Comparison of ENCODE assay signal across 13 cellular contexts in genomic region chr17:82316651-82317393, GRCh38. TPM values are rescaled to one million over a fixed set of nuclear protein-coding genes. Genes with fewer than 3 reads are reported as not detected.
DNase-seq lines count a peak whose midpoint lies in the region; ATAC-seq and TF ChIP-seq lines count a peak whose summit lies in the region.
"Had no signal": no experiment of that assay in that cellular context is flagged by ENCODE, and none has a peak within 500 bp of the region (broad histone marks: within the 10 kb centered on the region; RNA-seq: fewer than 3 reads in every experiment).

No MANE protein-coding gene starts in this region.

- DNase-seq in stimulated activated naive CD4-positive, alpha-beta T cell (lab: John Stamatoyannopoulos, UW) = peak in 5 of 6 experiments; percentile 32 to 77 (median 56)
- DNase-seq in stimulated activated naive CD4-positive, alpha-beta T cell treated with Interleukin-2 at 50 U/mL for 16 hours (lab: John Stamatoyannopoulos, UW) = no peak
- DNase-seq in activated naive CD4-positive, alpha-beta T cell treated with anti-CD3 and anti-CD28 coated beads for 36 hours = peak; percentile 44
- DNase-seq in naive thymus-derived CD4-positive, alpha-beta T cell = peak in 3 of 9 donors; percentile 39 to 50 (median 48)
- DNase-seq in NCI-H1417 (lab: John Stamatoyannopoulos, UW) (no peak), sigmoid colon (no peak), NCI-H128 (lab: John Stamatoyannopoulos, UW; ENCODE audit: unreplicated experiment) (no peak)
- DNase-seq: NCI-H524 had no signal

- no peak for TF ChIP-seq EP300 in sigmoid colon (IDR thresholded peaks at IDR 0.05)

- no peak for TF ChIP-seq CTCF in sigmoid colon (IDR thresholded peaks at IDR 0.05)

- peak; percentile 19 for ATAC-seq in naive thymus-derived CD4-positive, alpha-beta T cell
- ATAC-seq in GM18870 (IDR thresholded peaks at IDR 0.05; ENCODE audit: unreplicated experiment) = no peak

- no peak overlapping the region for H3K27ac Mint-ChIP-seq in activated naive CD4-positive, alpha-beta T cell treated with anti-CD3 and anti-CD28 coated beads for 36 hours
- peak overlapping the region in 6 of 9 donors; percentile 66 to 97 (median 90) for H3K27ac Mint-ChIP-seq in naive thymus-derived CD4-positive, alpha-beta T cell
- H3K27ac Mint-ChIP-seq: dendritic cell treated with granulocyte-macrophage colony-stimulating factor and Interleukin-4, amounts not matched to agents 40 ng/mL and 50 ng/mL, for 4 days had no signal

- no peaks in the 10 kb centered on the region for H3K27me3 ChIP-seq in naive thymus-derived CD4-positive, alpha-beta T cell (ENCODE audit: control insufficient read depth in 2 of 2, insufficient read depth in 2 of 2, low read length in 2 of 2)
- H3K27me3 ChIP-seq in sigmoid colon = peaks cover 19 to 51% (median 35%) of the 10 kb centered on the region in 3 donors

- TF ChIP-seq POLR2A in sigmoid colon (IDR thresholded peaks at IDR 0.05) = no peak

- H3K36me3 ChIP-seq in naive thymus-derived CD4-positive, alpha-beta T cell (ENCODE audit: control insufficient read depth in 2 of 3, insufficient read depth in 3 of 3, low read length in 3 of 3) = peaks cover 0 to 39% (median 0%) of the 10 kb centered on the region in 3 experiments
- no peaks in the 10 kb centered on the region for H3K36me3 ChIP-seq in sigmoid colon

- WGBS in sigmoid colon, 2 donors = 73 to 78% methylated on average over 29 of the region's 29 CpGs

- H3K4me3 ChIP-seq in naive thymus-derived CD4-positive, alpha-beta T cell (ENCODE audit: low read length) = peak overlapping the region; percentile 91
- no peak overlapping the region for H3K4me3 ChIP-seq in sigmoid colon
- H3K4me3 ChIP-seq: lung had no signal

- H3K4me1 ChIP-seq in naive thymus-derived CD4-positive, alpha-beta T cell (ENCODE audit: control insufficient read depth in 2 of 2, insufficient read depth in 2 of 2, low read length in 2 of 2) = peaks cover 17 to 20% of the 10 kb centered on the region in 2 donors
- peaks cover 0 to 11% (median 6%) of the 10 kb centered on the region in 4 donors for H3K4me1 ChIP-seq in sigmoid colon

- CTCF ChIA-PET in activated naive CD4-positive, alpha-beta T cell treated with anti-CD3 and anti-CD28 coated beads for 36 hours (lab: Charles Lee) = interaction anchor here (0.5 to 5.1 kb wide), 3 partner anchors 13 to 112 kb away, joined by 5 to 49 read pairs (median 6); no protein-coding TSS in a partner anchor
- CTCF ChIA-PET in naive thymus-derived CD4-positive, alpha-beta T cell (lab: Charles Lee) = interaction anchor here (0.7 to 3.5 kb wide), 12 partner anchors 7 to 293 kb away, joined by 3 to 61 read pairs (median 4); partner anchors contain the start of gene SLC16A3

- intact Hi-C loops in activated naive CD4-positive, alpha-beta T cell treated with anti-CD3 and anti-CD28 coated beads for 36 hours (cut with micrococcal nuclease) = loop anchor here (1.0 to 10.0 kb wide), 3 partner anchors 11 to 738 kb away; partner anchors contain the start of gene CSNK1D
- intact Hi-C loops in naive thymus-derived CD4-positive, alpha-beta T cell (cut with micrococcal nuclease) = loop anchor here (1.0 to 2.0 kb wide), 6 partner anchors 14 to 78 kb away; partner anchors contain the start of genes CSNK1D (in 1 of the 2) and SECTM1 (in 1 of the 2)
- intact Hi-C loops in sigmoid colon (cut with DNase I) = no loop called here

- no peaks in the 10 kb centered on the region for H3K9me3 ChIP-seq in naive thymus-derived CD4-positive, alpha-beta T cell (ENCODE audit: control insufficient read depth in 2 of 3, low read length in 3 of 3)
- no peaks in the 10 kb centered on the region for H3K9me3 ChIP-seq in sigmoid colon

- H3K27ac ChIP-seq in naive thymus-derived CD4-positive, alpha-beta T cell (ENCODE audit: low read depth, low read length) = peak overlapping the region; percentile 91
- no peak overlapping the region for H3K27ac ChIP-seq in sigmoid colon

- no peaks in the 10 kb centered on the region for H3K27me3 Mint-ChIP-seq in activated naive CD4-positive, alpha-beta T cell treated with anti-CD3 and anti-CD28 coated beads for 36 hours (ENCODE audit: low read depth)
- no peaks in the 10 kb centered on the region for H3K27me3 Mint-ChIP-seq in naive thymus-derived CD4-positive, alpha-beta T cell

- peaks cover 23% of the 10 kb centered on the region for H3K4me1 Mint-ChIP-seq in activated naive CD4-positive, alpha-beta T cell treated with anti-CD3 and anti-CD28 coated beads for 36 hours (ENCODE audit: low read depth)
- H3K4me1 Mint-ChIP-seq in naive thymus-derived CD4-positive, alpha-beta T cell = peaks cover 17 to 24% (median 19%) of the 10 kb centered on the region in 7 donors

- H3K9me3 Mint-ChIP-seq in activated naive CD4-positive, alpha-beta T cell treated with anti-CD3 and anti-CD28 coated beads for 36 hours = peaks cover 2% of the 10 kb centered on the region
- no peaks in the 10 kb centered on the region for H3K9me3 Mint-ChIP-seq in naive thymus-derived CD4-positive, alpha-beta T cell
- H3K9me3 Mint-ChIP-seq: dendritic cell treated with granulocyte-macrophage colony-stimulating factor and Interleukin-4, amounts not matched to agents 40 ng/mL and 50 ng/mL, for 4 days had no signal

- peaks cover 34% of the 10 kb centered on the region for H3K36me3 Mint-ChIP-seq in activated naive CD4-positive, alpha-beta T cell treated with anti-CD3 and anti-CD28 coated beads for 36 hours (ENCODE audit: low read depth)
- peaks cover 0 to 17% (median 4%) of the 10 kb centered on the region in 5 donors for H3K36me3 Mint-ChIP-seq in naive thymus-derived CD4-positive, alpha-beta T cell

- POLR2A ChIA-PET in naive thymus-derived CD4-positive, alpha-beta T cell (lab: Charles Lee) = interaction anchor here (0.8 to 12.6 kb wide), 14 partner anchors 8 to 290 kb away, joined by 3 to 237 read pairs (median 4); partner anchors contain the start of gene SECTM1

- no peak overlapping the region for H3K4me3 Mint-ChIP-seq in activated naive CD4-positive, alpha-beta T cell treated with anti-CD3 and anti-CD28 coated beads for 36 hours
- H3K4me3 Mint-ChIP-seq in naive thymus-derived CD4-positive, alpha-beta T cell = peak overlapping the region in 6 of 10 donors; percentile 88 to 99 (median 97)

RNA-seq across cellular contexts. Expression of gene CD7, which starts 0.6 kb away (rescaled TPM):
- total RNA-seq in activated naive CD4-positive, alpha-beta T cell treated with anti-CD3 and anti-CD28 coated beads for 36 hours = 100 to 1,000 TPM; 635 to 646 TPM
- total RNA-seq in naive thymus-derived CD4-positive, alpha-beta T cell = 100 to 1,000 TPM in 3 of 5 experiments, 10 to 100 TPM in 2; 61.9 to 390 (median 165) TPM
- 100 to 1,000 TPM; 169 to 183 TPM for polyA plus RNA-seq in naive thymus-derived CD4-positive, alpha-beta T cell
- 1 to 10 TPM in 2 of 4 donors, not detected in 2; 2.8 to 4.3 TPM for total RNA-seq in sigmoid colon
- polyA plus RNA-seq in sigmoid colon = 10 to 100 TPM in 1 of 3 donors, 1 to 10 TPM in 1, under 1 TPM in 1; 0.60 to 38.3 (median 4.6) TPM
- total RNA-seq: RPMI7951 had no signal

RNA-seq across cellular contexts. Expression of gene SECTM1, which starts 16.7 kb away (rescaled TPM):
- total RNA-seq in activated naive CD4-positive, alpha-beta T cell treated with anti-CD3 and anti-CD28 coated beads for 36 hours = 1 to 10 TPM; 2.8 to 3.8 TPM
- 10 to 100 TPM in 2 of 5 experiments, 1 to 10 TPM in 3; 2.3 to 32.4 (median 5.1) TPM for total RNA-seq in naive thymus-derived CD4-positive, alpha-beta T cell
- 1 to 10 TPM; 1.5 to 3.2 TPM for polyA plus RNA-seq in naive thymus-derived CD4-positive, alpha-beta T cell
- 10 to 100 TPM in 2 of 4 donors, 1 to 10 TPM in 2; 8.4 to 56.9 (median 10.5) TPM for total RNA-seq in sigmoid colon
- polyA plus RNA-seq in sigmoid colon = 100 to 1,000 TPM in 1 of 3 donors, 10 to 100 TPM in 2; 64.3 to 105 (median 80.8) TPM

RNA-seq across cellular contexts. Expression of gene TEX19, which starts 42.2 kb away (rescaled TPM):
- total RNA-seq in activated naive CD4-positive, alpha-beta T cell treated with anti-CD3 and anti-CD28 coated beads for 36 hours = under 1 TPM in 1 of 2 experiments, not detected in 1; 0.21 TPM
- total RNA-seq in naive thymus-derived CD4-positive, alpha-beta T cell = not detected
- polyA plus RNA-seq in naive thymus-derived CD4-positive, alpha-beta T cell = not detected
- not detected for total RNA-seq in sigmoid colon
- polyA plus RNA-seq in sigmoid colon = under 1 TPM in 1 of 3 donors, not detected in 2; 0.04 TPM
- total RNA-seq: astrocyte, lung had no signal

RNA-seq across cellular contexts. Expression of gene CSNK1D, which starts 43.3 kb away (rescaled TPM):
- total RNA-seq in activated naive CD4-positive, alpha-beta T cell treated with anti-CD3 and anti-CD28 coated beads for 36 hours = 100 to 1,000 TPM in 1 of 2 experiments, 10 to 100 TPM in 1; 99.8 to 100 TPM
- total RNA-seq in naive thymus-derived CD4-positive, alpha-beta T cell = 100 to 1,000 TPM; 144 to 249 (median 176) TPM
- polyA plus RNA-seq in naive thymus-derived CD4-positive, alpha-beta T cell = 10 to 100 TPM; 46.1 to 81.3 TPM
- 10 to 100 TPM; 45.1 to 61.2 (median 48.9) TPM for total RNA-seq in sigmoid colon
- polyA plus RNA-seq in sigmoid colon = 100 to 1,000 TPM in 1 of 3 donors, 10 to 100 TPM in 2; 55.9 to 142 (median 86.2) TPM

RNA-seq across cellular contexts. Expression of gene UTS2R, which starts 54.7 kb away (rescaled TPM):
- total RNA-seq in activated naive CD4-positive, alpha-beta T cell treated with anti-CD3 and anti-CD28 coated beads for 36 hours = not detected
- total RNA-seq in naive thymus-derived CD4-positive, alpha-beta T cell = not detected
- polyA plus RNA-seq in naive thymus-derived CD4-positive, alpha-beta T cell = not detected
- not detected for total RNA-seq in sigmoid colon
- polyA plus RNA-seq in sigmoid colon = not detected
- total RNA-seq: astrocyte, RPMI7951 had no signal
- polyA plus RNA-seq: lung had no signal

Comparison
In these comparisons a context has a peak if more than half of its experiments do, and no peak if none do; other contexts are left out.
1. DNase-seq: peak in stimulated activated naive CD4-positive, alpha-beta T cell (5 of 6) and activated naive CD4-positive, alpha-beta T cell treated with anti-CD3 and anti-CD28 coated beads for 36 hours (single experiment); none in stimulated activated naive CD4-positive, alpha-beta T cell treated with Interleukin-2 at 50 U/mL for 16 hours (single experiment), NCI-H1417 (0 of 3), sigmoid colon (single experiment) and NCI-H128 (single experiment).
2. RNA of gene CD7, which starts 0.6 kb away (total RNA-seq): 635 to 646 TPM in activated naive CD4-positive, alpha-beta T cell treated with anti-CD3 and anti-CD28 coated beads for 36 hours and 61.9 to 390 TPM in naive thymus-derived CD4-positive, alpha-beta T cell; 2.8 to 4.3 TPM in sigmoid colon; every median in the first group is over 10 times any median in the second.